In genomic region chr4:174284181-174284886, GRCh38 we compare ENCODE assay signal across 8 cellular contexts.
DNase-seq lines count a peak whose midpoint lies in the region; ATAC-seq lines count a peak whose summit lies in the region.

No MANE protein-coding gene starts in this region.

- H3K4me3 ChIP-seq in endocrine pancreas (ENCODE audit: control insufficient read depth, insufficient read depth, low read length) = peak overlapping the region; percentile 97
- peak overlapping the region; percentile 93 for H3K4me3 ChIP-seq in mucosa of stomach (ENCODE audit: low read length)

- H3K36me3 ChIP-seq in endocrine pancreas (ENCODE audit: control insufficient read depth, insufficient read depth, low read length) (no peaks in the 10 kb centered on the region), mucosa of stomach (ENCODE audit: control insufficient read depth, insufficient read depth, low read length) (no peaks in the 10 kb centered on the region)

- peak overlapping the region; percentile 90 for H3K9ac ChIP-seq in endocrine pancreas (ENCODE audit: control insufficient read depth, insufficient read depth, low read length)
- peak overlapping the region; percentile 94 for H3K9ac ChIP-seq in mucosa of stomach (ENCODE audit: low read length)

- no peaks in the 10 kb centered on the region for H3K9me3 ChIP-seq in endocrine pancreas (ENCODE audit: control insufficient read depth, low read length)
- H3K9me3 ChIP-seq in mucosa of stomach (ENCODE audit: control insufficient read depth, low read length) = no peaks in the 10 kb centered on the region

- peak; percentile 4 for ATAC-seq in GM18870 (IDR thresholded peaks at IDR 0.05; ENCODE audit: unreplicated experiment)
- ATAC-seq in HG03342 (IDR thresholded peaks at IDR 0.05; ENCODE audit: unreplicated experiment) = peak; percentile 8

- DNase-seq in Ammon's horn (ENCODE audit: low spot score) (peak; percentile 25), RPMI8226 (peak; percentile 5), COLO668 (lab: John Stamatoyannopoulos, UW; ENCODE audit: unreplicated experiment) (no peak), retina (no peak)

- H3K4me1 ChIP-seq in endocrine pancreas (ENCODE audit: control insufficient read depth, insufficient read depth, low read length) = peaks cover 11% of the 10 kb centered on the region
- no peaks in the 10 kb centered on the region for H3K4me1 ChIP-seq in mucosa of stomach (ENCODE audit: control insufficient read depth, insufficient read depth, low read length)

- H3K27me3 ChIP-seq in endocrine pancreas (ENCODE audit: control insufficient read depth, insufficient read depth, low read length) (no peaks in the 10 kb centered on the region), mucosa of stomach (ENCODE audit: control insufficient read depth, insufficient read depth, low read length) (no peaks in the 10 kb centered on the region)

Comparison
In these comparisons a context has a peak if more than half of its experiments do, and no peak if none do; other contexts are left out.
1. DNase-seq: peak in Ammon's horn (single experiment) and RPMI8226 (single experiment); none in COLO668 (single experiment) and retina (single experiment).